In the genomic region with DNA sequence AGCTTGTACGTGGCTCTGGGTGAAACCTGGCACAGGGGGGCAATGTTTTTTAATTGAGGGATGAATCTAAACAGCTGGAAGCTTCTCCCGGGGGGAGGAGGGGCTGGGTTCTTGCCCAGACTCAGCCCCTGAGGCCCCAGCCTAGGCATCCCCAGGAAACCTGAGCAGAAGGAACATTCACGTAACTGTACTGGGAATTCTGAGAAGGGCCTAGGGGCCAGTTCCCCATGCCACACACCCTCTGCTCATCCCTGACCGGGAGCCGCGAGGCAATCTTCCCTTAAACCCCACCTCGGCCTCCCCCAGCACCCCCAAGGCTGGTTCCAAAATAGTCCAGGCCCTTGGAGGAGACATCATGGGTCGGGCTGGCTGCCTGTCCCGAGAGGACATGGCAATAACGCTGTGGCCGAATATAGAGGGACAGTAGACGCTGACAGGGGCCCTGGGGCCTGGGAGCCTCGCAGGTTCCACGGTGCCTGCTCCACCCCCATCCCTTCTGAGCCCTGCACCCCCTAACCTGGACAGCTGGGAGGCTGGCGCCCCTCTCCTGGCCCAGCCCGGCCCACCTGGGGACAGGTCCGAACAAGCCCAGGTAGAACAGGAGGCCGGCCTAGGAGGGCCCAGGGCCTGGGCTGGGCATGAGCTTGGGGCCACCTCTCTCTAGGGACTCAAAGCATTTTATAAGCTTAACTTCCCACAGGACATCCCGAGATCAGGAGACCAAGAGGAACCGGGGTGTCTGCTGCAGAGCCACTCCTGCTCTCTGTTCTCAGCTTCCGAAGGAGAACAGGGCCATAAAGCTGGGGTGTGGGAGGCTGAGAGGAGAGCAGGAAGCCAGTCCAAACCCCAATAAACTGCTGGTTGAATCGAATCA, we compare ENCODE assay signal across 9 cellular contexts.
DNase-seq lines count a peak whose midpoint lies in the region; ATAC-seq lines count a peak whose summit lies in the region.
"Had no signal": no experiment of that assay in that cellular context is flagged by ENCODE, and none has a peak within 500 bp of the region (broad histone marks: within the 10 kb centered on the region; RNA-seq: fewer than 3 reads in every experiment).

No MANE protein-coding gene starts in this region.

- no peaks in the 10 kb centered on the region for H3K9me3 ChIP-seq in ectodermal cell (ENCODE audit: control insufficient read depth, low read length)

- no peak for DNase-seq in Right ventricle myocardium inferior (ENCODE audit: missing footprints)
- no peak for DNase-seq in left cardiac atrium
- peak in 1 of 10 donors; percentile 13 for DNase-seq in naive thymus-derived CD8-positive, alpha-beta T cell
- DNase-seq in activated CD4-positive, alpha-beta T cell treated with anti-CD3 and anti-CD28 coated beads for 36 hours = no peak
- DNase-seq: activated gamma-delta T cell had no signal

- no peaks in the 10 kb centered on the region for H3K27me3 Mint-ChIP-seq in naive thymus-derived CD8-positive, alpha-beta T cell
- no peaks in the 10 kb centered on the region for H3K27me3 Mint-ChIP-seq in activated CD4-positive, alpha-beta T cell treated with anti-CD3 and anti-CD28 coated beads for 36 hours

- H3K9me3 Mint-ChIP-seq in naive thymus-derived CD8-positive, alpha-beta T cell = no peaks in the 10 kb centered on the region
- no peaks in the 10 kb centered on the region for H3K9me3 Mint-ChIP-seq in activated CD4-positive, alpha-beta T cell treated with anti-CD3 and anti-CD28 coated beads for 36 hours (ENCODE audit: low read depth)

- no peak overlapping the region for H3K4me3 Mint-ChIP-seq in naive thymus-derived CD8-positive, alpha-beta T cell
- H3K4me3 Mint-ChIP-seq in activated CD4-positive, alpha-beta T cell treated with anti-CD3 and anti-CD28 coated beads for 36 hours = no peak overlapping the region

- no peaks in the 10 kb centered on the region for H3K36me3 Mint-ChIP-seq in naive thymus-derived CD8-positive, alpha-beta T cell
- no peaks in the 10 kb centered on the region for H3K36me3 Mint-ChIP-seq in activated CD4-positive, alpha-beta T cell treated with anti-CD3 and anti-CD28 coated beads for 36 hours (ENCODE audit: low read depth)

- H3K36me3 ChIP-seq in ectodermal cell (ENCODE audit: control insufficient read depth, insufficient read depth, low read length) = no peaks in the 10 kb centered on the region

- peak overlapping the region; percentile 44 for H3K27ac ChIP-seq in ectodermal cell (ENCODE audit: insufficient read depth, low read depth, low read length, poor library complexity, severe bottlenecking)

- H3K27me3 ChIP-seq in ectodermal cell (ENCODE audit: control insufficient read depth, insufficient read depth, low read length, poor library complexity, severe bottlenecking) = peaks cover 10% of the 10 kb centered on the region

- no peak overlapping the region for H3K4me3 ChIP-seq in ectodermal cell (ENCODE audit: insufficient read depth, low read depth, low read length)

- intact Hi-C loops in Right ventricle myocardium inferior (cut with DNase I) (loop anchor here (2.0 to 10.0 kb wide), 2 partner anchors 97 to 405 kb away; partner anchors contain the start of gene SPATA20), left cardiac atrium (cut with DNase I) (loop anchor here (2.0 to 10.0 kb wide), 5 partner anchors 87 to 405 kb away; partner anchors contain the start of gene SPATA20 (in 1 of the 2))
- intact Hi-C loops in activated CD4-positive, alpha-beta T cell treated with anti-CD3 and anti-CD28 coated beads for 36 hours (cut with DNase I, micrococcal nuclease) = loop anchor here (1.0 to 10.0 kb wide), 5 partner anchors 42 to 405 kb away; partner anchors contain the start of gene SPATA20 (in 1 of the 2)

- peaks cover 20% of the 10 kb centered on the region for H3K4me1 ChIP-seq in ectodermal cell (ENCODE audit: control insufficient read depth, insufficient read depth, low read length)

- POLR2A ChIA-PET in naive thymus-derived CD8-positive, alpha-beta T cell (lab: Charles Lee) = interaction anchor here (0.6 to 15.2 kb wide), 12 partner anchors 14 to 316 kb away, joined by 3 to 535 read pairs (median 8); partner anchors contain the start of gene TOB1
- POLR2A ChIA-PET in activated CD4-positive, alpha-beta T cell treated with anti-CD3 and anti-CD28 coated beads for 36 hours (lab: Charles Lee) = interaction anchor here (1.1 to 1.9 kb wide), 2 partner anchors 83 to 84 kb away, joined by 12 to 13 read pairs; partner anchors contain the start of gene TOB1

- WGBS in ectodermal cell, 2 experiments = 86% methylated on average over 22 of the region's 22 CpGs

- peaks cover 15 to 41% (median 36%) of the 10 kb centered on the region in 4 donors for H3K4me1 Mint-ChIP-seq in naive thymus-derived CD8-positive, alpha-beta T cell
- H3K4me1 Mint-ChIP-seq in activated CD4-positive, alpha-beta T cell treated with anti-CD3 and anti-CD28 coated beads for 36 hours = peaks cover 16% of the 10 kb centered on the region

- peak overlapping the region in 8 of 10 donors; percentile 15 to 83 (median 60) for H3K27ac Mint-ChIP-seq in naive thymus-derived CD8-positive, alpha-beta T cell
- H3K27ac Mint-ChIP-seq in activated CD4-positive, alpha-beta T cell treated with anti-CD3 and anti-CD28 coated beads for 36 hours = no peak overlapping the region

- CTCF ChIA-PET in activated CD4-positive, alpha-beta T cell treated with anti-CD3 and anti-CD28 coated beads for 36 hours (lab: Charles Lee) = interaction anchor here (0.6 to 3.0 kb wide), 14 partner anchors 9 to 407 kb away, joined by 3 to 38 read pairs (median 4); partner anchors contain the start of gene TOB1

- ATAC-seq in Right ventricle myocardium inferior (peak; percentile 1), left cardiac atrium (no peak), HG03139 (IDR thresholded peaks at IDR 0.05; ENCODE audit: unreplicated experiment) (no peak), HG02884 (IDR thresholded peaks at IDR 0.05; ENCODE audit: unreplicated experiment) (no peak), GM21619 (IDR thresholded peaks at IDR 0.05; ENCODE audit: unreplicated experiment) (no peak)
- ATAC-seq in naive thymus-derived CD8-positive, alpha-beta T cell = no peak
- ATAC-seq in activated CD4-positive, alpha-beta T cell treated with anti-CD3 and anti-CD28 coated beads for 36 hours = no peak
